ENCODE assay signal across 7 cellular contexts in genomic region chr19:52638601-52639000, GRCh38. TPM values are rescaled to one million over a fixed set of nuclear protein-coding genes. Genes with fewer than 3 reads are reported as not detected.
A peak's percentile ranks its signal among the peaks of the same experiment; 100 is the strongest.
DNase-seq lines count a peak whose midpoint lies in the region; TF ChIP-seq lines count a peak whose summit lies in the region.

No MANE protein-coding gene starts in this region.

- H3K4me1 Mint-ChIP-seq in HFFc6 (ENCODE audit: low read depth), result peaks cover 41% of the 10 kb centered on the region
- H3K4me1 Mint-ChIP-seq in neural progenitor cell, result peaks cover 8% of the 10 kb centered on the region

- peaks cover 2% of the 10 kb centered on the region for H4K20me1 ChIP-seq in neural progenitor cell (ENCODE audit: low read depth)

- TF ChIP-seq CTCF in GM12865 (IDR thresholded peaks at IDR 0.05; ENCODE audit: insufficient read depth, low read depth, low read length, missing control alignments) (no peak), HFFc6 (IDR thresholded peaks at IDR 0.05) (no peak), fibroblast of villous mesenchyme (IDR thresholded peaks at IDR 0.05; ENCODE audit: insufficient read depth, low read depth, low read length) (no peak), neural progenitor cell (IDR thresholded peaks at IDR 0.05) (no peak)

- H3K36me3 ChIP-seq in neural progenitor cell, result no peaks in the 10 kb centered on the region

- H3K4me1 ChIP-seq in neural progenitor cell, result peaks cover 9% of the 10 kb centered on the region

- peak overlapping the region; percentile 81 for H3K4me2 ChIP-seq in neural progenitor cell

- no peaks in the 10 kb centered on the region for H3K79me2 ChIP-seq in neural progenitor cell (ENCODE audit: low read depth)

- H3K27me3 Mint-ChIP-seq in HFFc6 (ENCODE audit: insufficient read depth) (peaks cover 5% of the 10 kb centered on the region; the same call in 1 of the 2 replicates), neural progenitor cell (ENCODE audit: insufficient read depth, low read depth) (peaks cover 2% of the 10 kb centered on the region)

- no peaks in the 10 kb centered on the region for H3K27me3 ChIP-seq in neural progenitor cell

- peaks cover 24% of the 10 kb centered on the region for H3F3A ChIP-seq in neural progenitor cell (ENCODE audit: low read depth)

- H3K4me3 ChIP-seq in GM12865 (ENCODE audit: low read depth, low read length), result peak overlapping the region; percentile 49
- peak overlapping the region; percentile 83 for H3K4me3 ChIP-seq in fibroblast of villous mesenchyme (ENCODE audit: low read depth, low read length)
- peak overlapping the region; percentile 86 for H3K4me3 ChIP-seq in neural progenitor cell

- no peaks in the 10 kb centered on the region for H3K9me3 ChIP-seq in neural progenitor cell (ENCODE audit: low read depth)

- H3K9ac ChIP-seq in neural progenitor cell, result no peak overlapping the region

- peak overlapping the region; percentile 70 for H2AFZ ChIP-seq in neural progenitor cell (replicated peaks)

- DNase-seq in GM12865 (ENCODE audit: low read depth) (no peak), HFFc6 (no peak), T-helper 9 cell (peak; percentile 2), fibroblast of villous mesenchyme (ENCODE audit: low read depth) (peak; percentile 62), neural progenitor cell (ENCODE audit: low spot score) (no peak), NCI-H1417 treated with DMSO at 0.1 percent for 48 hours (lab: John Stamatoyannopoulos, UW) (no peak), GOT3 (lab: John Stamatoyannopoulos, UW) (no peak)

- H3K27ac ChIP-seq in neural progenitor cell, result no peak overlapping the region

- H3K27ac Mint-ChIP-seq in HFFc6 (peak overlapping the region; percentile 98), neural progenitor cell (no peak overlapping the region)

- H3K36me3 Mint-ChIP-seq in HFFc6 (ENCODE audit: low read depth) (peaks cover 40% of the 10 kb centered on the region), neural progenitor cell (peaks cover 18% of the 10 kb centered on the region)

- H3K9me3 Mint-ChIP-seq in HFFc6, result peaks cover 10% of the 10 kb centered on the region; the same call in 1 of the 2 replicates
- peaks cover 14% of the 10 kb centered on the region for H3K9me3 Mint-ChIP-seq in neural progenitor cell

- H3K4me3 Mint-ChIP-seq in HFFc6, result peak overlapping the region; percentile 97
- peak overlapping the region; percentile 97 for H3K4me3 Mint-ChIP-seq in neural progenitor cell

RNA-seq across cellular contexts. Expression of gene ZNF83, which starts 0.4 kb away (rescaled TPM):
- 10 to 100 TPM; 22.8 to 31.1 (median 26.0) TPM for total RNA-seq in HFFc6 (2021; fragmentation: NEBNext Ultra II Directional; extraction: Animal tissue kit (Norgen Biotek cat#: 25700))
- total RNA-seq in fibroblast of villous mesenchyme (39.3 and 47.1 TPM in 2 replicates), neural progenitor cell (ENCODE audit: low replicate concordance) (63.8 and 76.2 TPM in 2 replicates)

Comparison
In these comparisons a context has a peak if more than half of its experiments do, and no peak if none do; other contexts are left out.
1. DNase-seq: peak in T-helper 9 cell (single experiment) and fibroblast of villous mesenchyme (single experiment); none in GM12865 (single experiment), HFFc6 (single experiment), neural progenitor cell (single experiment), NCI-H1417 treated with DMSO at 0.1 percent for 48 hours (single experiment) and GOT3 (single experiment).
2. Peak in every context shown above with its lines, with median percentiles within 50 percentile points of each other: H3K4me3 ChIP-seq.